14 cellular contexts compared by ENCODE assay signal in the genomic region with DNA sequence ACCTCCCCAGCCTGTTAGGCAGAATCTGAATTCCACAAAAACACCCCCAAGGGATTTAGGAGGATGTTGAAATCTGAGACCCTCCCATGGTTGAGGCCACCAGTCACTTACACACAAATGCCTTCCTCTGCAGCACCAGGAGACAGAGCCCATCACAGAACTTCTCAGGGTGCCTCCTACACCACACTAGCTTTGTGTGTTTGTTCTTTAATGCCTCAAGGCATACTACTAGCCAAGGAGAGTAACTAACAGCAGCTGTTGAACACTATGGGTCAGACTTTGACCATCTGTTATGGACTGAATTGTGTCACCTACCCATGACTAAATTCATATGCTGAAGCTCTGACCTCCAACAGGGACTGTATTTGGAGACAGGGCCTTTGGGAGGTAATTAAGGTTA. TPM values are rescaled to one million over a fixed set of nuclear protein-coding genes. Genes with fewer than 3 reads are reported as not detected.
DNase-seq lines count a peak whose midpoint lies in the region; ATAC-seq and TF ChIP-seq lines count a peak whose summit lies in the region.
"Had no signal": no experiment of that assay in that cellular context is flagged by ENCODE, and none has a peak within 500 bp of the region (broad histone marks: within the 10 kb centered on the region; RNA-seq: fewer than 3 reads in every experiment).

No MANE protein-coding gene starts in this region.

- ATAC-seq in psoas muscle (peak in 3 of 4 donors; percentile 56 to 58 (median 58)), GM18498 (IDR thresholded peaks at IDR 0.05; ENCODE audit: unreplicated experiment) (no peak)

- H3K27me3 ChIP-seq in psoas muscle (ENCODE audit: insufficient read depth in 3 of 3, low read length in 2 of 3) (no peaks in the 10 kb centered on the region), dorsolateral prefrontal cortex (no peaks in the 10 kb centered on the region)
- H3K27me3 ChIP-seq: Peyer's patch, tibial artery had no signal

- H3K4me3 ChIP-seq in NB4 (ENCODE audit: low read depth, low read length) (no peak overlapping the region), psoas muscle (no peak overlapping the region), dorsolateral prefrontal cortex (no peak overlapping the region)
- H3K4me3 ChIP-seq: HAP-1, Peyer's patch, prostate gland, tibial artery had no signal

- H3K9me3 ChIP-seq in psoas muscle = no peaks in the 10 kb centered on the region
- H3K9me3 ChIP-seq: HAP-1, Peyer's patch, prostate gland, tibial artery had no signal

- DNase-seq in DMS 273 treated with DMSO at 0.1 percent for 48 hours (lab: John Stamatoyannopoulos, UW) = peak; percentile 38
- peak; percentile 56 for DNase-seq in NB4 (ENCODE audit: low read depth)
- peak; percentile 47 for DNase-seq in fibroblast of peridontal ligament (ENCODE audit: extremely low read depth)
- no peak for DNase-seq in psoas muscle
- DNase-seq in central memory CD4-positive, alpha-beta T cell = no peak
- DNase-seq in dorsolateral prefrontal cortex = no peak
- DNase-seq: Karpas-422, naive B cell, NCI-H1417, Peyer's patch, tibial artery had no signal

- TF ChIP-seq CTCF in NB4 (IDR thresholded peaks at IDR 0.05; ENCODE audit: low read depth, low read length) = no peak
- TF ChIP-seq CTCF in psoas muscle (IDR thresholded peaks at IDR 0.05) = no peak
- no peak for TF ChIP-seq CTCF in dorsolateral prefrontal cortex (IDR thresholded peaks at IDR 0.05 in 54 of 56, conservative IDR thresholded peaks at IDR 0.05 in 2 of 56; ENCODE audit: low read depth in 1 of 56, partially characterized antibody in 56 of 56)

- intact Hi-C loops in psoas muscle (cut with DNase I) (no loop called here), dorsolateral prefrontal cortex (cut with DNase I) (no loop called here)

- H3K27ac ChIP-seq in psoas muscle = peak overlapping the region; percentile 46
- H3K27ac ChIP-seq in dorsolateral prefrontal cortex = no peak overlapping the region
- H3K27ac ChIP-seq: Peyer's patch, prostate gland, tibial artery had no signal

- TF ChIP-seq POLR2A in NB4 (IDR thresholded peaks at IDR 0.05; ENCODE audit: extremely low read depth, insufficient read length) = no peak

- peaks cover 8% of the 10 kb centered on the region for H3K4me1 ChIP-seq in psoas muscle
- H3K4me1 ChIP-seq: HAP-1, Peyer's patch, prostate gland, tibial artery had no signal

- H3K36me3 ChIP-seq in psoas muscle (ENCODE audit: insufficient read depth in 1 of 2, low read depth in 1 of 2) = peaks cover 3 to 57% of the 10 kb centered on the region in 2 donors

RNA-seq across cellular contexts. Expression of gene MED26, which starts 9.5 kb away (rescaled TPM):
- total RNA-seq in psoas muscle (1 to 10 TPM; 4.8 to 9.6 (median 5.5) TPM), dorsolateral prefrontal cortex (10 to 100 TPM in 55 of 120 experiments, 1 to 10 TPM in 65; 5.4 to 17.4 (median 9.8) TPM)
- 1 to 10 TPM; 5.1 to 8.7 (median 5.2) TPM for polyA plus RNA-seq in psoas muscle

RNA-seq across cellular contexts. Expression of gene SMIM7, which starts 22.4 kb away (rescaled TPM):
- total RNA-seq in psoas muscle (10 to 100 TPM; 16.1 to 50.0 (median 31.6) TPM), dorsolateral prefrontal cortex (10 to 100 TPM; 55.9 to 95.0 (median 72.6) TPM)
- 10 to 100 TPM; 51.9 to 76.9 (median 53.9) TPM for polyA plus RNA-seq in psoas muscle

RNA-seq across cellular contexts. Expression of gene TMEM38A, which starts 23.4 kb away (rescaled TPM):
- total RNA-seq in psoas muscle (100 to 1,000 TPM; 120 to 184 (median 140) TPM), dorsolateral prefrontal cortex (10 to 100 TPM; 15.4 to 51.2 (median 34.7) TPM)
- polyA plus RNA-seq in psoas muscle = 100 to 1,000 TPM in 2 of 3 donors, 10 to 100 TPM in 1; 53.2 to 295 (median 130) TPM

Comparison
In these comparisons a context has a peak if more than half of its experiments do, and no peak if none do; other contexts are left out.
1. DNase-seq: peak in DMS 273 treated with DMSO at 0.1 percent for 48 hours (single experiment), NB4 (single experiment) and fibroblast of peridontal ligament (single experiment); none in psoas muscle (0 of 2), central memory CD4-positive, alpha-beta T cell (single experiment) and dorsolateral prefrontal cortex (0 of 10).